Comparison of ENCODE assay signal across 34 cellular contexts in genomic region chr2:126882736-126883660, GRCh38. TPM values are rescaled to one million over a fixed set of nuclear protein-coding genes. Genes with fewer than 3 reads are reported as not detected.
"Had no signal": no experiment of that assay in that cellular context is flagged by ENCODE, and none has a peak within 500 bp of the region (broad histone marks: within the 10 kb centered on the region; RNA-seq: fewer than 3 reads in every experiment).

No MANE protein-coding gene starts in this region.

- H3K9me3 ChIP-seq: adrenal gland, ascending aorta, esophagus squamous epithelium, gastroesophageal sphincter, heart left ventricle, lower lobe of right lung, prostate gland, right atrium auricular region, transverse colon had no signal

- FAIRE-seq: colon, keratinocyte, TTC549 had no signal

- H3K4me1 ChIP-seq: adrenal gland, ascending aorta, prostate gland had no signal

- H3K4me3 ChIP-seq: adrenal gland, ascending aorta, dorsolateral prefrontal cortex, esophagus squamous epithelium, gastroesophageal sphincter, heart left ventricle, lower lobe of right lung, prostate gland, right atrium auricular region, transverse colon had no signal

- H3K27me3 ChIP-seq: adrenal gland, ascending aorta, brain microvascular endothelial cell, right atrium auricular region, transverse colon had no signal

- H3K27ac ChIP-seq: adrenal gland, ascending aorta, brain microvascular endothelial cell, dorsolateral prefrontal cortex, esophagus squamous epithelium, gastroesophageal sphincter, heart left ventricle, lower lobe of right lung, prostate gland, right atrium auricular region, transverse colon, WERI-Rb-1 had no signal

- H3K27ac Mint-ChIP-seq: activated CD4-positive, alpha-beta T cell treated with anti-CD3 and anti-CD28 coated beads, Interleukin-2, amount 10 ng/mL, durations not matched to agents 7 days and 5 days; activated CD8-positive, alpha-beta T cell treated with anti-CD3 and anti-CD28 coated beads for 36 hours; activated naive CD8-positive, alpha-beta T cell; activated T-helper 2 cell treated with anti-CD3 and anti-CD28 coated beads, Interferon-gamma antibody, Interleukin-2, Interleukin-4, amounts not matched to agents 10 μg/mL and 5 μg/mL and 100 μg/mL, durations not matched to agents 14 hours and 24 hours and 36 hours had no signal

- H3K4me3 Mint-ChIP-seq: activated CD4-positive, alpha-beta T cell treated with anti-CD3 and anti-CD28 coated beads, Interleukin-2, amount 10 ng/mL, durations not matched to agents 7 days and 5 days; activated CD8-positive, alpha-beta T cell treated with anti-CD3 and anti-CD28 coated beads for 36 hours; activated naive CD8-positive, alpha-beta T cell; activated T-cell treated with anti-CD3 and anti-CD28 coated beads, Interleukin-2, amount 50 U/mL, for 4 hours had no signal

- H3K27me3 Mint-ChIP-seq: activated CD4-positive, alpha-beta T cell treated with anti-CD3 and anti-CD28 coated beads, Interleukin-2, amount 10 ng/mL, durations not matched to agents 7 days and 5 days had no signal

- H3K36me3 Mint-ChIP-seq: activated naive CD8-positive, alpha-beta T cell; naive B cell had no signal

- H3K36me3 ChIP-seq: adrenal gland, ascending aorta, brain microvascular endothelial cell, esophagus squamous epithelium, gastroesophageal sphincter, heart left ventricle, lower lobe of right lung, prostate gland, right atrium auricular region, transverse colon, WERI-Rb-1 had no signal

- H3K9me3 Mint-ChIP-seq: activated CD4-positive, alpha-beta T cell treated with anti-CD3 and anti-CD28 coated beads, Interleukin-2, amount 10 ng/mL, durations not matched to agents 7 days and 5 days; activated CD8-positive, alpha-beta T cell treated with anti-CD3 and anti-CD28 coated beads for 36 hours; activated T-cell treated with anti-CD3 and anti-CD28 coated beads, Interleukin-2, amount 50 U/mL, for 4 hours; activated T-helper 2 cell treated with anti-CD3 and anti-CD28 coated beads, Interferon-gamma antibody, Interleukin-2, Interleukin-4, amounts not matched to agents 10 μg/mL and 5 μg/mL and 100 μg/mL, durations not matched to agents 14 hours and 24 hours and 36 hours; naive B cell had no signal

- DNase-seq: activated CD4-positive, alpha-beta T cell treated with anti-CD3 and anti-CD28 coated beads, Interleukin-2, amount 10 ng/mL, durations not matched to agents 7 days and 5 days; activated CD4-positive, CD25-positive, alpha-beta regulatory T cell treated with anti-CD3 and anti-CD28 coated beads, Interleukin-2, amount 50 U/mL, for 72 hours; activated CD8-positive, alpha-beta T cell treated with anti-CD3 and anti-CD28 coated beads for 36 hours; activated naive CD4-positive, alpha-beta T cell; activated T-cell treated with anti-CD3 and anti-CD28 coated beads, Interleukin-2, amount 50 U/mL, for 4 hours; brain microvascular endothelial cell; central memory CD4-positive, alpha-beta T cell; esophagus squamous epithelium; heart left ventricle; left colon; lower lobe of right lung; mesendoderm; naive B cell; stimulated activated CD4-positive, alpha-beta T cell treated with anti-CD3 and anti-CD28 coated beads, Interleukin-12 subunit alpha, Interleukin-12 subunit beta, amount 100 ng/mL, for 4 hours; stimulated activated CD4-positive, alpha-beta T cell treated with anti-CD3 and anti-CD28 coated beads, Interleukin-4, amount 100 ng/mL, for 4 hours; T-helper 1 cell; transverse colon; WERI-Rb-1 had no signal

RNA-seq across cellular contexts. Expression of gene TEX51, which starts 15.7 kb away (rescaled TPM):
- total RNA-seq: activated CD4-positive, alpha-beta T cell treated with anti-CD3 and anti-CD28 coated beads, Interleukin-2, amount 10 ng/mL, durations not matched to agents 7 days and 5 days; activated CD8-positive, alpha-beta T cell treated with anti-CD3 and anti-CD28 coated beads for 36 hours; activated T-cell treated with anti-CD3 and anti-CD28 coated beads, Interleukin-2, amount 50 U/mL, for 4 hours; activated T-helper 2 cell treated with anti-CD3 and anti-CD28 coated beads, Interferon-gamma antibody, Interleukin-2, Interleukin-4, amounts not matched to agents 10 μg/mL and 5 μg/mL and 100 μg/mL, durations not matched to agents 14 hours and 24 hours and 36 hours; adrenal gland; ascending aorta; dorsolateral prefrontal cortex; esophagus squamous epithelium; gastroesophageal sphincter; heart left ventricle; left colon; lower lobe of right lung; mucosa of gallbladder; omental fat pad; right atrium auricular region; skeletal muscle tissue; temporal lobe; transverse colon had no signal
- polyA plus RNA-seq: adrenal gland, heart left ventricle, keratinocyte, neural cell had no signal
